18 cellular contexts compared by ENCODE assay signal in genomic region chrX:18938710-18939109, GRCh38. TPM values are rescaled to one million over a fixed set of nuclear protein-coding genes. Genes with fewer than 3 reads are reported as not detected.
DNase-seq lines count a peak whose midpoint lies in the region; ATAC-seq and TF ChIP-seq lines count a peak whose summit lies in the region.
"Had no signal": no experiment of that assay in that cellular context is flagged by ENCODE, and none has a peak within 500 bp of the region (broad histone marks: within the 10 kb centered on the region; RNA-seq: fewer than 3 reads in every experiment).

No MANE protein-coding gene starts in this region.

- CTCF ChIA-PET in CD4-positive, alpha-beta T cell (lab: Charles Lee) = no interaction called here

- H3K27ac ChIP-seq in fibroblast of lung (ENCODE audit: insufficient read depth, low read length) = no peak overlapping the region
- no peak overlapping the region for H3K27ac ChIP-seq in CD4-positive, alpha-beta T cell (ENCODE audit: low read depth, low read length)

- H3K4me2 ChIP-seq in fibroblast of lung (ENCODE audit: extremely low read depth, insufficient read depth, low read length) = no peak overlapping the region

- no peaks in the 10 kb centered on the region for H3K27me3 Mint-ChIP-seq in CD4-positive, alpha-beta T cell
- H3K27me3 Mint-ChIP-seq: CD4-positive, CD25-positive, alpha-beta regulatory T cell had no signal

- peaks cover 58% of the 10 kb centered on the region for H3K36me3 Mint-ChIP-seq in CD4-positive, alpha-beta T cell (ENCODE audit: low read depth)

- no peaks in the 10 kb centered on the region for H3K4me1 ChIP-seq in fibroblast of lung (ENCODE audit: control insufficient read depth, extremely low read depth, insufficient read depth, low read length)

- H3K4me3 Mint-ChIP-seq in CD4-positive, alpha-beta T cell = no peak overlapping the region
- H3K4me3 Mint-ChIP-seq: activated T-helper 1 cell treated with anti-CD3 and anti-CD28 coated beads, Interleukin-12 subunit alpha, Interleukin-12 subunit beta, Interleukin-2, Interleukin-4 antibody, amounts not matched to agents 30 ng/mL and 10 ng/mL and 1 ng/mL, durations not matched to agents 14 hours and 24 hours and 36 hours; CD4-positive, CD25-positive, alpha-beta regulatory T cell had no signal

- no peak overlapping the region for H2AFZ ChIP-seq in fibroblast of lung (ENCODE audit: low read length)

- H3K9me3 Mint-ChIP-seq in CD4-positive, alpha-beta T cell = no peaks in the 10 kb centered on the region
- H3K9me3 Mint-ChIP-seq: activated T-helper 1 cell treated with anti-CD3 and anti-CD28 coated beads, Interleukin-12 subunit alpha, Interleukin-12 subunit beta, Interleukin-2, Interleukin-4 antibody, amounts not matched to agents 30 ng/mL and 10 ng/mL and 1 ng/mL, durations not matched to agents 14 hours and 24 hours and 36 hours; CD4-positive, CD25-positive, alpha-beta regulatory T cell had no signal

- H3K9ac ChIP-seq in fibroblast of lung (ENCODE audit: insufficient read depth, low read length) = no peak overlapping the region

- no peaks in the 10 kb centered on the region for H4K20me1 ChIP-seq in fibroblast of lung (ENCODE audit: control insufficient read depth, extremely low read depth, insufficient read depth, low read length)

- no peaks in the 10 kb centered on the region for H3K4me1 Mint-ChIP-seq in CD4-positive, alpha-beta T cell (ENCODE audit: low read depth)
- H3K4me1 Mint-ChIP-seq: CD4-positive, CD25-positive, alpha-beta regulatory T cell had no signal

- H3K9me3 ChIP-seq in fibroblast of lung (ENCODE audit: control insufficient read depth, insufficient read depth, low read depth, low read length) = no peaks in the 10 kb centered on the region
- no peaks in the 10 kb centered on the region for H3K9me3 ChIP-seq in CD4-positive, alpha-beta T cell (ENCODE audit: control insufficient read depth, low read length)

- DNase-seq in NCI-H510A treated with DMSO at 0.1 percent for 48 hours (lab: John Stamatoyannopoulos, UW) = peak; percentile 11
- no peak for DNase-seq in NCI-H510A (lab: John Stamatoyannopoulos, UW)
- peak; percentile 52 for DNase-seq in NCI-H446 treated with DMSO at 0.1 percent for 48 hours (lab: John Stamatoyannopoulos, UW)
- peak; percentile 12 to 26 for DNase-seq in fibroblast of lung (ENCODE audit: low read depth in 2 of 2)
- no peak for DNase-seq in Right ventricle myocardium superior
- no peak for DNase-seq in NCI-H2029 treated with DMSO at 0.1 percent for 48 hours (lab: John Stamatoyannopoulos, UW)
- no peak for DNase-seq in CD4-positive, alpha-beta T cell
- no peak for DNase-seq in KG1 (lab: John Stamatoyannopoulos, UW)
- DNase-seq: activated CD8-positive, alpha-beta memory T cell treated with anti-CD3 and anti-CD28 coated beads for 24 hours; caudate nucleus; CD4-positive, CD25-positive, alpha-beta regulatory T cell; effector CD8-positive, alpha-beta T cell; HCEC 1CT; left cardiac atrium; midbrain; stimulated activated naive CD4-positive, alpha-beta T cell; trophoblast cell had no signal

- ATAC-seq in Right ventricle myocardium superior (ENCODE audit: poor library complexity) = no peak
- ATAC-seq in CD4-positive, alpha-beta T cell (ENCODE audit: poor library complexity) = no peak
- ATAC-seq: left cardiac atrium had no signal

- H3K4me3 ChIP-seq in fibroblast of lung (replicated peaks in 1 of 4; ENCODE audit: control extremely low read depth in 1 of 4, insufficient read depth in 1 of 4, low read depth in 3 of 4, low read length in 4 of 4) = no peak overlapping the region

- H3K79me2 ChIP-seq in fibroblast of lung (ENCODE audit: control insufficient read depth, insufficient read depth, low read length) = no peaks in the 10 kb centered on the region

- no peak overlapping the region for H3K27ac Mint-ChIP-seq in CD4-positive, alpha-beta T cell
- H3K27ac Mint-ChIP-seq: activated T-helper 1 cell treated with anti-CD3 and anti-CD28 coated beads, Interleukin-12 subunit alpha, Interleukin-12 subunit beta, Interleukin-2, Interleukin-4 antibody, amounts not matched to agents 30 ng/mL and 10 ng/mL and 1 ng/mL, durations not matched to agents 14 hours and 24 hours and 36 hours; CD4-positive, CD25-positive, alpha-beta regulatory T cell had no signal

- intact Hi-C loops in Right ventricle myocardium superior (cut with DNase I) = loop anchor here (10.0 kb wide), 1 partner anchor 396 kb away; no protein-coding TSS in a partner anchor
- intact Hi-C loops in CD4-positive, alpha-beta T cell (cut with DNase I, micrococcal nuclease) = loop anchor here in 1 of 2 experiments (10.0 kb wide), 1 partner anchor 396 kb away; no protein-coding TSS in a partner anchor

- H3K36me3 ChIP-seq in fibroblast of lung (ENCODE audit: control insufficient read depth, insufficient read depth, low read length) = no peaks in the 10 kb centered on the region

- POLR2A ChIA-PET in CD4-positive, alpha-beta T cell (lab: Charles Lee) = no interaction called here

- no peak for TF ChIP-seq CTCF in fibroblast of lung (conservative IDR thresholded peaks at IDR 0.05 in 1 of 2, IDR thresholded peaks at IDR 0.05 in 1 of 2; ENCODE audit: low read depth in 1 of 2, low read length in 2 of 2)
- TF ChIP-seq CTCF in CD4-positive, alpha-beta T cell (IDR thresholded peaks at IDR 0.05) = no peak

- no peaks in the 10 kb centered on the region for H3K27me3 ChIP-seq in fibroblast of lung (ENCODE audit: control insufficient read depth, insufficient read depth, low read length)
- no peaks in the 10 kb centered on the region for H3K27me3 ChIP-seq in CD4-positive, alpha-beta T cell (ENCODE audit: control insufficient read depth, insufficient read depth, low read length)

RNA-seq across cellular contexts. Expression of gene PHKA2, which starts 45.2 kb away (rescaled TPM):
- total RNA-seq in fibroblast of lung (7.7 and 8.3 TPM in 2 replicates), Right ventricle myocardium superior (47.6 TPM)
- polyA plus RNA-seq in fibroblast of lung = 6.1 and 7.9 TPM in 2 replicates
- polyA plus RNA-seq in fibroblast of lung (2012) = 6.2 and 8.4 TPM in 2 replicates
- polyA minus RNA-seq in fibroblast of lung (ENCODE audit: low replicate concordance) = 30.2 and 46.3 TPM in 2 replicates
- total RNA-seq in CD4-positive, alpha-beta T cell = 10 to 100 TPM; 28.5 to 31.4 TPM

Comparison
In these comparisons a context has a peak if more than half of its experiments do, and no peak if none do; other contexts are left out.
1. DNase-seq: peak in NCI-H510A treated with DMSO at 0.1 percent for 48 hours (single experiment), NCI-H446 treated with DMSO at 0.1 percent for 48 hours (single experiment) and fibroblast of lung (2 of 2); none in NCI-H510A (single experiment), Right ventricle myocardium superior (single experiment), NCI-H2029 treated with DMSO at 0.1 percent for 48 hours (single experiment), CD4-positive, alpha-beta T cell (0 of 10) and KG1 (single experiment).